Comparison of ENCODE assay signal across 22 cellular contexts in genomic region chr7:157566631-157567006, GRCh38.
A peak's percentile ranks its signal among the peaks of the same experiment; 100 is the strongest.
DNase-seq lines count a peak whose midpoint lies in the region; ATAC-seq, FAIRE-seq and TF ChIP-seq lines count a peak whose summit lies in the region.
"Had no signal": no experiment of that assay in that cellular context is flagged by ENCODE, and none has a peak within 500 bp of the region (broad histone marks: within the 10 kb centered on the region; RNA-seq: fewer than 3 reads in every experiment).

No MANE protein-coding gene starts in this region.

- no peak for TF ChIP-seq POLR2A in stomach (IDR thresholded peaks at IDR 0.05)

- peaks cover 20% of the 10 kb centered on the region for H3K27me3 Mint-ChIP-seq in activated naive CD4-positive, alpha-beta T cell treated with anti-CD3 and anti-CD28 coated beads, Interleukin-2, amount 10 ng/mL, durations not matched to agents 7 days and 5 days
- no peaks in the 10 kb centered on the region for H3K27me3 Mint-ChIP-seq in activated naive CD4-positive, alpha-beta T cell treated with anti-CD3 and anti-CD28 coated beads for 36 hours (ENCODE audit: low read depth)
- peaks cover 0 to 3% (median 2%) of the 10 kb centered on the region in 3 donors for H3K27me3 Mint-ChIP-seq in naive B cell

- FAIRE-seq in bronchial epithelial cell (lab: Jason Lieb, UNC): peak; percentile 13
- FAIRE-seq: GM19239 had no signal

- H3K4me1 ChIP-seq in stomach: peaks cover 0 to 18% (median 10%) of the 10 kb centered on the region in 4 donors

- H3K4me3 ChIP-seq in bronchial epithelial cell (ENCODE audit: low read depth, low read length) (no peak overlapping the region), stomach (no peak overlapping the region)
- H3K4me3 ChIP-seq: Peyer's patch had no signal

- H3K36me3 ChIP-seq in bronchial epithelial cell (ENCODE audit: control insufficient read depth, insufficient read depth, low read length): no peaks in the 10 kb centered on the region
- peaks cover 0 to 11% (median 2%) of the 10 kb centered on the region in 4 donors for H3K36me3 ChIP-seq in stomach
- H3K36me3 ChIP-seq: Peyer's patch had no signal

- TF ChIP-seq EP300 in stomach (IDR thresholded peaks at IDR 0.05): no peak

- WGBS in stomach, 5 donors: 96 to 99% (median 98%) methylated on average over 7 to 10 of the region's 10 CpGs

- H3K36me3 Mint-ChIP-seq in activated naive CD4-positive, alpha-beta T cell treated with anti-CD3 and anti-CD28 coated beads, Interleukin-2, amount 10 ng/mL, durations not matched to agents 7 days and 5 days: peaks cover 1% of the 10 kb centered on the region
- no peaks in the 10 kb centered on the region for H3K36me3 Mint-ChIP-seq in activated naive CD4-positive, alpha-beta T cell treated with anti-CD3 and anti-CD28 coated beads for 36 hours (ENCODE audit: low read depth)
- no peaks in the 10 kb centered on the region for H3K36me3 Mint-ChIP-seq in naive B cell

- DNase-seq in activated naive CD4-positive, alpha-beta T cell treated with anti-CD3 and anti-CD28 coated beads, Interleukin-2, amount 10 ng/mL, durations not matched to agents 7 days and 5 days: peak; percentile 17
- no peak for DNase-seq in activated naive CD4-positive, alpha-beta T cell treated with anti-CD3 and anti-CD28 coated beads for 36 hours
- no peak for DNase-seq in bronchial epithelial cell (ENCODE audit: low read depth)
- no peak for DNase-seq in naive B cell
- DNase-seq in posterior vena cava (ENCODE audit: low spot score): peak; percentile 46
- DNase-seq in SIG-M5 treated with dmso at 0.1 percent for 504 hours (lab: John Stamatoyannopoulos, UW; ENCODE audit: unreplicated experiment): no peak
- no peak for DNase-seq in stomach
- DNase-seq: 8988T, AML-193, EL, GF-D8, MV-4-11, NCI-H1694, NCI-H2081, NCI-H2171, NCI-H524 treated with DMSO at 0.1 percent for 48 hours, NCI-H82 had no signal

- CTCF ChIA-PET in activated naive CD4-positive, alpha-beta T cell treated with anti-CD3 and anti-CD28 coated beads, Interleukin-2, amount 10 ng/mL, durations not matched to agents 7 days and 5 days (lab: Charles Lee): no interaction called here
- CTCF ChIA-PET in activated naive CD4-positive, alpha-beta T cell treated with anti-CD3 and anti-CD28 coated beads for 36 hours (lab: Charles Lee): no interaction called here

- H3K27ac Mint-ChIP-seq in activated naive CD4-positive, alpha-beta T cell treated with anti-CD3 and anti-CD28 coated beads, Interleukin-2, amount 10 ng/mL, durations not matched to agents 7 days and 5 days: no peak overlapping the region
- no peak overlapping the region for H3K27ac Mint-ChIP-seq in activated naive CD4-positive, alpha-beta T cell treated with anti-CD3 and anti-CD28 coated beads for 36 hours
- peak overlapping the region in 1 of 6 donors; percentile 48 for H3K27ac Mint-ChIP-seq in naive B cell

- ATAC-seq in naive B cell (ENCODE audit: low read depth in 2 of 2): no peak
- no peak for ATAC-seq in activated CD4-positive, CD25-positive, alpha-beta regulatory T cell treated with anti-CD3 and anti-CD28 coated beads, Interleukin-2, amount 50 U/mL, for 24 hours

- H3K9me3 Mint-ChIP-seq in activated naive CD4-positive, alpha-beta T cell treated with anti-CD3 and anti-CD28 coated beads, Interleukin-2, amount 10 ng/mL, durations not matched to agents 7 days and 5 days: no peaks in the 10 kb centered on the region
- no peaks in the 10 kb centered on the region for H3K9me3 Mint-ChIP-seq in activated naive CD4-positive, alpha-beta T cell treated with anti-CD3 and anti-CD28 coated beads for 36 hours
- no peaks in the 10 kb centered on the region for H3K9me3 Mint-ChIP-seq in naive B cell
- H3K9me3 Mint-ChIP-seq: IgD-negative memory B cell had no signal

- no peaks in the 10 kb centered on the region for H3K9me3 ChIP-seq in stomach
- H3K9me3 ChIP-seq: Peyer's patch had no signal

- H3K4me1 Mint-ChIP-seq in activated naive CD4-positive, alpha-beta T cell treated with anti-CD3 and anti-CD28 coated beads, Interleukin-2, amount 10 ng/mL, durations not matched to agents 7 days and 5 days: peaks cover 36% of the 10 kb centered on the region
- peaks cover 16% of the 10 kb centered on the region for H3K4me1 Mint-ChIP-seq in activated naive CD4-positive, alpha-beta T cell treated with anti-CD3 and anti-CD28 coated beads for 36 hours (ENCODE audit: low read depth)
- peaks cover 14 to 43% (median 17%) of the 10 kb centered on the region in 3 donors for H3K4me1 Mint-ChIP-seq in naive B cell

- TF ChIP-seq CTCF in bronchial epithelial cell (IDR thresholded peaks at IDR 0.05; ENCODE audit: insufficient read depth, low read length, severe bottlenecking): no peak
- no peak for TF ChIP-seq CTCF in stomach (IDR thresholded peaks at IDR 0.05)

- intact Hi-C loops in activated naive CD4-positive, alpha-beta T cell treated with anti-CD3 and anti-CD28 coated beads for 36 hours (cut with micrococcal nuclease): no loop called here
- intact Hi-C loops in posterior vena cava (cut with DNase I): loop anchor here in 1 of 2 donors (2.0 kb wide), 1 partner anchor 16 kb away; no protein-coding TSS in a partner anchor
- intact Hi-C loops in stomach (cut with DNase I; ENCODE audit: low total_unique reads): no loop called here

- no peaks in the 10 kb centered on the region for H3K27me3 ChIP-seq in bronchial epithelial cell (ENCODE audit: control insufficient read depth, insufficient read depth, low read length)
- no peaks in the 10 kb centered on the region for H3K27me3 ChIP-seq in stomach
- H3K27me3 ChIP-seq: Peyer's patch had no signal

- no peak overlapping the region for H3K4me3 Mint-ChIP-seq in activated naive CD4-positive, alpha-beta T cell treated with anti-CD3 and anti-CD28 coated beads, Interleukin-2, amount 10 ng/mL, durations not matched to agents 7 days and 5 days
- no peak overlapping the region for H3K4me3 Mint-ChIP-seq in activated naive CD4-positive, alpha-beta T cell treated with anti-CD3 and anti-CD28 coated beads for 36 hours
- peak overlapping the region in 6 of 8 donors; percentile 29 to 99 (median 96) for H3K4me3 Mint-ChIP-seq in naive B cell

- no peak overlapping the region for H3K27ac ChIP-seq in stomach
- H3K27ac ChIP-seq: C4-2B, Peyer's patch had no signal

Comparison
In these comparisons a context has a peak if more than half of its experiments do, and no peak if none do; other contexts are left out.
1. DNase-seq: peak in activated naive CD4-positive, alpha-beta T cell treated with anti-CD3 and anti-CD28 coated beads, Interleukin-2, amount 10 ng/mL, durations not matched to agents 7 days and 5 days (single experiment) and posterior vena cava (single experiment); none in activated naive CD4-positive, alpha-beta T cell treated with anti-CD3 and anti-CD28 coated beads for 36 hours (single experiment), bronchial epithelial cell (single experiment), naive B cell (single experiment), SIG-M5 treated with dmso at 0.1 percent for 504 hours (single experiment) and stomach (single experiment).
2. H3K4me3 Mint-ChIP-seq: peak in naive B cell (6 of 8); none in activated naive CD4-positive, alpha-beta T cell treated with anti-CD3 and anti-CD28 coated beads, Interleukin-2, amount 10 ng/mL, durations not matched to agents 7 days and 5 days (single experiment) and activated naive CD4-positive, alpha-beta T cell treated with anti-CD3 and anti-CD28 coated beads for 36 hours (single experiment).